In genomic region chr1:222043444-222044292, GRCh38 we compare ENCODE assay signal across 14 cellular contexts.
A peak's percentile ranks its signal among the peaks of the same experiment; 100 is the strongest.
DNase-seq lines count a peak whose midpoint lies in the region; ATAC-seq and TF ChIP-seq lines count a peak whose summit lies in the region.
"Had no signal": no experiment of that assay in that cellular context is flagged by ENCODE, and none has a peak within 500 bp of the region (broad histone marks: within the 10 kb centered on the region; RNA-seq: fewer than 3 reads in every experiment).

No MANE protein-coding gene starts in this region.

- DNase-seq in Daoy (ENCODE audit: low read depth) (peak; percentile 33), ascending aorta (ENCODE audit: low spot score in 2 of 2) (no peak), cardiac muscle cell (ENCODE audit: low read depth in 1 of 2, low spot score in 1 of 2) (peak in 1 of 2 donors; percentile 94), retina (peak; percentile 21), CD1c-positive myeloid dendritic cell (ENCODE audit: extremely low spot score) (no peak), islet precursor cell (no peak), HuH-7.5 (ENCODE audit: low spot score) (no peak)
- DNase-seq: activated CD8-positive, alpha-beta T cell treated with anti-CD3 and anti-CD28 coated beads, Interleukin-2, amount 10 ng/mL, durations not matched to agents 7 days and 5 days; Caco-2; kidney; NCI-H1417; stimulated activated CD4-positive, alpha-beta T cell treated with anti-CD3 and anti-CD28 coated beads, Interleukin-2, amount 100 ng/mL, for 24 hours; testis had no signal

- H3K27me3 ChIP-seq in ascending aorta (no peaks in the 10 kb centered on the region), cardiac muscle cell (no peaks in the 10 kb centered on the region)
- H3K27me3 ChIP-seq: testis had no signal

- H3K4me1 ChIP-seq in ascending aorta (peaks cover 5 to 10% of the 10 kb centered on the region in 2 donors), cardiac muscle cell (ENCODE audit: low read depth) (peaks cover 36% of the 10 kb centered on the region)
- H3K4me1 ChIP-seq: Caco-2, testis had no signal

- no peaks in the 10 kb centered on the region for H3K36me3 ChIP-seq in ascending aorta
- no peaks in the 10 kb centered on the region for H3K36me3 ChIP-seq in cardiac muscle cell

- H3K9me3 ChIP-seq in ascending aorta (no peaks in the 10 kb centered on the region), cardiac muscle cell (ENCODE audit: low read depth) (no peaks in the 10 kb centered on the region)
- H3K9me3 ChIP-seq: Caco-2, testis had no signal

- H3K27ac ChIP-seq in ascending aorta, result peak overlapping the region; percentile 56 to 65
- H3K27ac ChIP-seq in cardiac muscle cell, result peak overlapping the region; percentile 48
- H3K27ac ChIP-seq: testis had no signal

- ATAC-seq in activated CD4-positive, CD25-positive, alpha-beta regulatory T cell treated with anti-CD3 and anti-CD28 coated beads, Interleukin-2, amount 50 U/mL, for 24 hours, result no peak
- ATAC-seq: activated CD8-positive, alpha-beta T cell treated with anti-CD3 and anti-CD28 coated beads, Interleukin-2, amount 10 ng/mL, durations not matched to agents 7 days and 5 days had no signal

- H3K4me3 ChIP-seq in ascending aorta (no peak overlapping the region), cardiac muscle cell (no peak overlapping the region)
- H3K4me3 ChIP-seq: testis had no signal

- intact Hi-C loops in ascending aorta (cut with DNase I), result no loop called here

- no peak for TF ChIP-seq CTCF in ascending aorta (IDR thresholded peaks at IDR 0.05)
- TF ChIP-seq CTCF in cardiac muscle cell (IDR thresholded peaks at IDR 0.05; ENCODE audit: low read depth, low read length), result no peak

Comparison
In these comparisons a context has a peak if more than half of its experiments do, and no peak if none do; other contexts are left out.
1. DNase-seq: peak in Daoy (single experiment) and retina (single experiment); none in ascending aorta (0 of 2), CD1c-positive myeloid dendritic cell (single experiment), islet precursor cell (single experiment) and HuH-7.5 (single experiment).